9 cellular contexts compared by ENCODE assay signal in genomic region chr12:121129705-121130147, GRCh38. TPM values are rescaled to one million over a fixed set of nuclear protein-coding genes. Genes with fewer than 3 reads are reported as not detected.
DNase-seq lines count a peak whose midpoint lies in the region; ATAC-seq and TF ChIP-seq lines count a peak whose summit lies in the region.
"Had no signal": no experiment of that assay in that cellular context is flagged by ENCODE, and none has a peak within 500 bp of the region (broad histone marks: within the 10 kb centered on the region; RNA-seq: fewer than 3 reads in every experiment).

No MANE protein-coding gene starts in this region.

- no peak for TF ChIP-seq CTCF in CD14-positive monocyte (IDR thresholded peaks at IDR 0.05)
- TF ChIP-seq CTCF in A673 (conservative IDR thresholded peaks at IDR 0.05; ENCODE audit: low read depth, low read length), result no peak

- peaks cover 0 to 4% (median 1%) of the 10 kb centered on the region in 3 donors for H3K27me3 Mint-ChIP-seq in CD14-positive monocyte (ENCODE audit: low read depth in 3 of 3)
- H3K27me3 Mint-ChIP-seq in central memory CD8-positive, alpha-beta T cell, result no peaks in the 10 kb centered on the region
- H3K27me3 Mint-ChIP-seq in natural killer cell treated with Interleukin-12 subunit alpha and Interleukin-12 subunit beta and Interleukin-15 and Interleukin-18, amount 100 ng/mL, for 72 hours, result no peaks in the 10 kb centered on the region

- ATAC-seq in central memory CD8-positive, alpha-beta T cell (replicated peaks; ENCODE audit: extremely low read depth, poor library complexity, severe bottlenecking), result no peak
- no peak for ATAC-seq in natural killer cell treated with Interleukin-12 subunit alpha and Interleukin-12 subunit beta and Interleukin-15 and Interleukin-18, amount 100 ng/mL, for 72 hours
- no peak for ATAC-seq in HG02759 (IDR thresholded peaks at IDR 0.05; ENCODE audit: unreplicated experiment)

- peaks cover 0 to 2% (median 0%) of the 10 kb centered on the region in 7 donors for H3K9me3 Mint-ChIP-seq in CD14-positive monocyte
- H3K9me3 Mint-ChIP-seq in central memory CD8-positive, alpha-beta T cell, result no peaks in the 10 kb centered on the region
- peaks cover 3% of the 10 kb centered on the region for H3K9me3 Mint-ChIP-seq in natural killer cell treated with Interleukin-12 subunit alpha and Interleukin-12 subunit beta and Interleukin-15 and Interleukin-18, amount 100 ng/mL, for 72 hours

- CTCF ChIA-PET in A673 (lab: Charles Lee), result no interaction called here

- peaks cover 81% of the 10 kb centered on the region for H3K4me1 Mint-ChIP-seq in CD14-positive monocyte
- peaks cover 73% of the 10 kb centered on the region for H3K4me1 Mint-ChIP-seq in central memory CD8-positive, alpha-beta T cell
- H3K4me1 Mint-ChIP-seq in natural killer cell treated with Interleukin-12 subunit alpha and Interleukin-12 subunit beta and Interleukin-15 and Interleukin-18, amount 100 ng/mL, for 72 hours (ENCODE audit: low read depth in 2 of 2), result peaks cover 72 to 78% of the 10 kb centered on the region in 2 donors

- intact Hi-C loops in CD14-positive monocyte (cut with micrococcal nuclease) (loop anchor here in 1 of 2 donors (1.0 to 5.0 kb wide), 4 partner anchors 15 to 67 kb away; no protein-coding TSS in a partner anchor), A673 (cut with micrococcal nuclease; ENCODE audit: unreplicated experiment) (no loop called here)

- no peaks in the 10 kb centered on the region for H3K27me3 ChIP-seq in A673 (replicated peaks; ENCODE audit: insufficient read depth, low read depth, low read length, poor library complexity)

- no peaks in the 10 kb centered on the region for H3K4me1 ChIP-seq in A673 (ENCODE audit: insufficient read depth, low read length, poor library complexity, severe bottlenecking)

- H3K4me3 ChIP-seq in A673 (ENCODE audit: low read depth, low read length, poor library complexity, severe bottlenecking), result no peak overlapping the region

- peak overlapping the region; percentile 55 to 91 for H3K4me3 Mint-ChIP-seq in CD14-positive monocyte
- H3K4me3 Mint-ChIP-seq in central memory CD8-positive, alpha-beta T cell, result peak overlapping the region; percentile 72
- H3K4me3 Mint-ChIP-seq in natural killer cell treated with Interleukin-12 subunit alpha and Interleukin-12 subunit beta and Interleukin-15 and Interleukin-18, amount 100 ng/mL, for 72 hours, result peak overlapping the region; percentile 92

- H3K9me3 ChIP-seq in KOPT-K1 (ENCODE audit: insufficient read depth, low read length, poor library complexity, severe bottlenecking) (no peaks in the 10 kb centered on the region), A673 (ENCODE audit: low read depth, low read length, poor library complexity, severe bottlenecking) (no peaks in the 10 kb centered on the region)

- BruUV-seq in A673 (replicated peaks; lab: Mats Ljungman, UMichigan), result no TSS peak

- H3K36me3 Mint-ChIP-seq in CD14-positive monocyte, result peaks cover 0 to 7% of the 10 kb centered on the region in 2 donors
- peaks cover 8% of the 10 kb centered on the region for H3K36me3 Mint-ChIP-seq in central memory CD8-positive, alpha-beta T cell (ENCODE audit: insufficient read depth)
- peaks cover 13% of the 10 kb centered on the region for H3K36me3 Mint-ChIP-seq in natural killer cell treated with Interleukin-12 subunit alpha and Interleukin-12 subunit beta and Interleukin-15 and Interleukin-18, amount 100 ng/mL, for 72 hours

- DNase-seq in CD14-positive monocyte (ENCODE audit: low spot score), result no peak
- no peak for DNase-seq in central memory CD8-positive, alpha-beta T cell (ENCODE audit: low spot score in 2 of 2)
- no peak for DNase-seq in natural killer cell treated with Interleukin-12 subunit alpha and Interleukin-12 subunit beta and Interleukin-15 and Interleukin-18, amount 100 ng/mL, for 72 hours (ENCODE audit: low spot score)
- no peak for DNase-seq in A673 (ENCODE audit: low spot score)
- no peak for DNase-seq in HT-29 (ENCODE audit: low spot score)
- DNase-seq in NCI-H1417 treated with DMSO at 0.1 percent for 48 hours (lab: John Stamatoyannopoulos, UW), result no peak
- DNase-seq: GOT3 had no signal

- no peaks in the 10 kb centered on the region for H3K36me3 ChIP-seq in KOPT-K1 (ENCODE audit: insufficient read depth, low read length)
- H3K36me3 ChIP-seq in A673 (ENCODE audit: insufficient read depth, low read length, poor library complexity, severe bottlenecking), result no peaks in the 10 kb centered on the region

- POLR2A ChIA-PET in A673 (lab: Charles Lee; ENCODE audit: low non-redundant PET), result no interaction called here

- H3K27ac ChIP-seq in KOPT-K1 (ENCODE audit: low read depth, low read length, poor library complexity, severe bottlenecking) (peak overlapping the region; percentile 82), A673 (ENCODE audit: low read depth, low read length, poor library complexity, severe bottlenecking) (no peak overlapping the region)

- H3K27ac Mint-ChIP-seq in CD14-positive monocyte, result peak overlapping the region; percentile 96 to 99 (median 98)
- peak overlapping the region; percentile 80 for H3K27ac Mint-ChIP-seq in central memory CD8-positive, alpha-beta T cell (ENCODE audit: low read depth)
- H3K27ac Mint-ChIP-seq in natural killer cell treated with Interleukin-12 subunit alpha and Interleukin-12 subunit beta and Interleukin-15 and Interleukin-18, amount 100 ng/mL, for 72 hours, result peak overlapping the region; percentile 95 to 96

RNA-seq across cellular contexts. Expression of gene P2RX7, which starts 3.0 kb away (rescaled TPM):
- 10 to 100 TPM; 12.3 to 20.5 TPM for polyA plus RNA-seq in CD14-positive monocyte
- 10 to 100 TPM; 20.2 to 46.6 TPM for total RNA-seq in natural killer cell treated with Interleukin-12 subunit alpha and Interleukin-12 subunit beta and Interleukin-15 and Interleukin-18, amount 100 ng/mL, for 72 hours
- 0.17 and 0.42 TPM in 2 replicates for total RNA-seq in A673 (2021)
- not detected in 2 replicates for total RNA-seq in HT-29 (2014; rRNA removed; shearing (Covaris generic))

Comparison
In these comparisons a context has a peak if more than half of its experiments do, and no peak if none do; other contexts are left out.
1. RNA of gene P2RX7, which starts 3.0 kb away (total RNA-seq): 20.2 to 46.6 TPM in natural killer cell treated with Interleukin-12 subunit alpha and Interleukin-12 subunit beta and Interleukin-15 and Interleukin-18, amount 100 ng/mL, for 72 hours; 0.17 to 0.42 TPM in A673 and not detected in HT-29; every median in the first group is over 10 times any median in the second.
2. Peak in every context shown above with its lines, with median percentiles within 50 percentile points of each other: H3K27ac Mint-ChIP-seq and H3K4me3 Mint-ChIP-seq.